ENCODE assay signal across 16 cellular contexts in genomic region chr7:139869886-139870285, GRCh38.
"Had no signal": no experiment of that assay in that cellular context is flagged by ENCODE, and none has a peak within 500 bp of the region (broad histone marks: within the 10 kb centered on the region; RNA-seq: fewer than 3 reads in every experiment).

No MANE protein-coding gene starts in this region.

- DNase-seq: activated CD4-positive, alpha-beta T cell treated with anti-CD3 and anti-CD28 coated beads for 1 hour; activated naive CD4-positive, alpha-beta T cell; activated naive CD8-positive, alpha-beta T cell treated with anti-CD3 and anti-CD28 coated beads for 36 hours; amniotic stem cell; effector memory CD8-positive, alpha-beta T cell; esophagus squamous epithelium; naive thymus-derived CD8-positive, alpha-beta T cell; posterior cingulate gyrus; retina; stimulated activated naive CD4-positive, alpha-beta T cell; substantia nigra; tibial artery had no signal

- H3K27ac Mint-ChIP-seq: activated naive CD8-positive, alpha-beta T cell treated with anti-CD3 and anti-CD28 coated beads for 36 hours; activated T-helper 17 cell treated with anti-CD3 and anti-CD28 coated beads, Interleukin-2, amount 50 U/mL, for 72 hours; effector memory CD8-positive, alpha-beta T cell; naive thymus-derived CD8-positive, alpha-beta T cell; T-helper 1 cell treated with Interleukin-12 subunit alpha and Interleukin-12 subunit beta and Interleukin-4 antibody, amounts not matched to agents 30 μg/mL and 1 μg/mL, for 36 hours had no signal

- H3K4me3 Mint-ChIP-seq: activated naive CD8-positive, alpha-beta T cell treated with anti-CD3 and anti-CD28 coated beads for 36 hours; activated T-helper 17 cell treated with anti-CD3 and anti-CD28 coated beads, Interleukin-2, amount 50 U/mL, for 72 hours; effector memory CD8-positive, alpha-beta T cell; naive thymus-derived CD8-positive, alpha-beta T cell; T-helper 1 cell treated with Interleukin-12 subunit alpha and Interleukin-12 subunit beta and Interleukin-4 antibody, amounts not matched to agents 30 μg/mL and 1 μg/mL, for 36 hours had no signal

- H3K27ac ChIP-seq: cardiac muscle cell, tibial artery, vagina had no signal

- H3K36me3 Mint-ChIP-seq: activated naive CD8-positive, alpha-beta T cell treated with anti-CD3 and anti-CD28 coated beads for 36 hours had no signal

- H3K4me3 ChIP-seq: cardiac muscle cell, esophagus squamous epithelium, tibial artery, vagina had no signal

- H3K9me3 ChIP-seq: esophagus squamous epithelium, tibial artery, vagina had no signal

- ATAC-seq: activated T-helper 17 cell treated with anti-CD3 and anti-CD28 coated beads, Interleukin-2, amount 50 U/mL, for 72 hours; effector memory CD8-positive, alpha-beta T cell; naive thymus-derived CD8-positive, alpha-beta T cell had no signal

- H3K4me1 Mint-ChIP-seq: activated naive CD8-positive, alpha-beta T cell treated with anti-CD3 and anti-CD28 coated beads for 36 hours had no signal

- H3K27me3 Mint-ChIP-seq: activated T-helper 17 cell treated with anti-CD3 and anti-CD28 coated beads, Interleukin-2, amount 50 U/mL, for 72 hours had no signal

- H3K36me3 ChIP-seq: cardiac muscle cell, esophagus squamous epithelium, tibial artery, vagina had no signal

- H3K9me3 Mint-ChIP-seq: activated T-helper 17 cell treated with anti-CD3 and anti-CD28 coated beads, Interleukin-2, amount 50 U/mL, for 72 hours; effector memory CD8-positive, alpha-beta T cell had no signal

- H3K27me3 ChIP-seq: cardiac muscle cell, esophagus squamous epithelium, tibial artery, vagina had no signal
